Comparison of ENCODE assay signal across 17 cellular contexts in the genomic region with DNA sequence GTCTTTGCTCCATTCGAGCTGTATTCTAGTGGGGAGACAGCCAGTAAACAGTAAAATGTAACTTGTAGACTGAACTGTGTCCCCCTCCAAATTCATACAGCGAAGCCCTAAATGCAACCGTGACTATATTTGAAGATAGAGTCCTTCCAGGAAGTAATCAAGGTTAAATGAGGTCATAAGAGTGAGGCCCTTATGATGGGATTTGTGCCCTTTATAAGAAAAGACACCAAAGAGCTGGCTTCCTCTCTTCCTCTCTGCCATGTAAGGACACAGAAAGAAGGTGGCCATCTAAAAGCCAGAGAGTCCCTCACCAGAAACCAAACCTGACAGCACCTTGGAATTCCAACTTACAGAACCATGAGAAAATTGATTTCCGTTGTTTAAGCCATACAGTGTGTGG.
"Had no signal": no experiment of that assay in that cellular context is flagged by ENCODE, and none has a peak within 500 bp of the region (broad histone marks: within the 10 kb centered on the region; RNA-seq: fewer than 3 reads in every experiment).

No MANE protein-coding gene starts in this region.

- H3K4me3 ChIP-seq: esophagus squamous epithelium, lower lobe of right lung, prostate gland, sigmoid colon, skin epidermis, thyroid gland had no signal

- H2AFZ ChIP-seq: parathyroid adenoma had no signal

- H3K4me3 Mint-ChIP-seq: dendritic cell treated with granulocyte-macrophage colony-stimulating factor and Interleukin-4, amounts not matched to agents 40 ng/mL and 50 ng/mL, for 4 days; memory B cell; natural killer cell treated with Interleukin-12 subunit alpha and Interleukin-12 subunit beta and Interleukin-15 and Interleukin-18, amount 100 ng/mL, for 72 hours; stimulated activated naive B cell treated with anti-CD40 and anti-IgM and Interleukin-4, amounts not matched to agents 10 μg/mL and 1 μg/mL and 100 μg/mL, for 72 hours; stimulated activated naive CD8-positive, alpha-beta T cell treated with anti-CD3 and anti-CD28 coated beads, Interleukin-15, amount 100 ng/mL, for 72 hours; type B pancreatic cell had no signal

- H3K36me3 Mint-ChIP-seq: natural killer cell treated with Interleukin-12 subunit alpha and Interleukin-12 subunit beta and Interleukin-15 and Interleukin-18, amount 100 ng/mL, for 72 hours had no signal

- H3K27me3 Mint-ChIP-seq: dendritic cell treated with granulocyte-macrophage colony-stimulating factor and Interleukin-4, amounts not matched to agents 40 ng/mL and 50 ng/mL, for 4 days; memory B cell; natural killer cell treated with Interleukin-12 subunit alpha and Interleukin-12 subunit beta and Interleukin-15 and Interleukin-18, amount 100 ng/mL, for 72 hours; stimulated activated naive B cell treated with anti-CD40 and anti-IgM and Interleukin-4, amounts not matched to agents 10 μg/mL and 1 μg/mL and 100 μg/mL, for 72 hours; stimulated activated naive CD8-positive, alpha-beta T cell treated with anti-CD3 and anti-CD28 coated beads, Interleukin-15, amount 100 ng/mL, for 72 hours; type B pancreatic cell had no signal

- H3K36me3 ChIP-seq: prostate gland, thyroid gland had no signal

- H3K27ac Mint-ChIP-seq: dendritic cell treated with granulocyte-macrophage colony-stimulating factor and Interleukin-4, amounts not matched to agents 40 ng/mL and 50 ng/mL, for 4 days; natural killer cell treated with Interleukin-12 subunit alpha and Interleukin-12 subunit beta and Interleukin-15 and Interleukin-18, amount 100 ng/mL, for 72 hours; stimulated activated naive B cell treated with anti-CD40 and anti-IgM and Interleukin-4, amounts not matched to agents 10 μg/mL and 1 μg/mL and 100 μg/mL, for 72 hours; type B pancreatic cell had no signal

- H3K4me1 ChIP-seq: parathyroid adenoma, prostate gland, sigmoid colon, thyroid gland had no signal

- H3K4me1 Mint-ChIP-seq: memory B cell; stimulated activated naive B cell treated with anti-CD40 and anti-IgM and Interleukin-4, amounts not matched to agents 10 μg/mL and 1 μg/mL and 100 μg/mL, for 72 hours; stimulated activated naive CD8-positive, alpha-beta T cell treated with anti-CD3 and anti-CD28 coated beads, Interleukin-15, amount 100 ng/mL, for 72 hours had no signal

- ATAC-seq: left lobe of liver; lower lobe of right lung; natural killer cell treated with Interleukin-12 subunit alpha and Interleukin-12 subunit beta and Interleukin-15 and Interleukin-18, amount 100 ng/mL, for 72 hours; stimulated activated naive B cell treated with anti-CD40 and anti-IgM and Interleukin-4, amounts not matched to agents 10 μg/mL and 1 μg/mL and 100 μg/mL, for 72 hours; stimulated activated naive CD8-positive, alpha-beta T cell treated with anti-CD3 and anti-CD28 coated beads, Interleukin-15, amount 100 ng/mL, for 72 hours had no signal

- H3K27me3 ChIP-seq: esophagus squamous epithelium, sigmoid colon, thyroid gland had no signal

- H3K79me2 ChIP-seq: parathyroid adenoma had no signal

- H3K9me3 ChIP-seq: esophagus squamous epithelium, lower lobe of right lung, prostate gland, thyroid gland had no signal

- H3K9ac ChIP-seq: parathyroid adenoma had no signal

- H3K27ac ChIP-seq: lower lobe of right lung, parathyroid adenoma, prostate gland, sigmoid colon, thyroid gland had no signal

- DNase-seq: esophagus squamous epithelium; foreskin fibroblast; lower lobe of right lung; sigmoid colon; stimulated activated CD4-positive, alpha-beta T cell treated with anti-CD3 and anti-CD28 coated beads, Interleukin-2, amount 100 ng/mL, for 24 hours; stimulated activated CD4-positive, alpha-beta T cell treated with anti-CD3 and anti-CD28 coated beads, Interleukin-4, amount 100 ng/mL, for 4 hours; stimulated activated naive B cell treated with anti-CD40 and anti-IgM and Interleukin-4, amounts not matched to agents 10 μg/mL and 1 μg/mL and 100 μg/mL, for 72 hours; stimulated activated naive CD8-positive, alpha-beta T cell treated with anti-CD3 and anti-CD28 coated beads, Interleukin-15, amount 100 ng/mL, for 72 hours; thyroid gland had no signal

- H3K9me3 Mint-ChIP-seq: dendritic cell treated with granulocyte-macrophage colony-stimulating factor and Interleukin-4, amounts not matched to agents 40 ng/mL and 50 ng/mL, for 4 days; natural killer cell treated with Interleukin-12 subunit alpha and Interleukin-12 subunit beta and Interleukin-15 and Interleukin-18, amount 100 ng/mL, for 72 hours; type B pancreatic cell had no signal
